25 cellular contexts compared by ENCODE assay signal in genomic region chr4:142311916-142312315, GRCh38.
DNase-seq lines count a peak whose midpoint lies in the region; ATAC-seq, FAIRE-seq and TF ChIP-seq lines count a peak whose summit lies in the region.
"Had no signal": no experiment of that assay in that cellular context is flagged by ENCODE, and none has a peak within 500 bp of the region (broad histone marks: within the 10 kb centered on the region; RNA-seq: fewer than 3 reads in every experiment).

No MANE protein-coding gene starts in this region.

- no peak for DNase-seq in CD4-positive, alpha-beta memory T cell
- DNase-seq in SK-MEL-5 (ENCODE audit: low read depth, low spot score), result peak; percentile 94
- peak; percentile 29 for DNase-seq in epidermal melanocyte (ENCODE audit: insufficient read length, low spot score)
- DNase-seq in frontal cortex (ENCODE audit: low spot score in 2 of 2), result no peak
- no peak for DNase-seq in right atrium auricular region (ENCODE audit: low spot score)
- DNase-seq: 8988T; ACHN; AML-193; BE2C; CD8-positive, alpha-beta T cell; DMS 273 treated with DMSO at 0.1 percent for 48 hours; DMS79; EL; GDM1; GM23248; H9 had no signal

- FAIRE-seq in frontal cortex (lab: Jason Lieb, UNC), result no peak
- FAIRE-seq: A549, D721Med, GM12878, GM19239, H1 had no signal

- intact Hi-C loops in CD4-positive, alpha-beta memory T cell (cut with micrococcal nuclease), result no loop called here

- POLR2A ChIA-PET in CD4-positive, alpha-beta memory T cell (lab: Charles Lee; ENCODE audit: partially characterized antibody), result no interaction called here

- no peak overlapping the region for H3K4me3 Mint-ChIP-seq in CD4-positive, alpha-beta memory T cell
- H3K4me3 Mint-ChIP-seq: CD14-positive monocyte; CD8-positive, alpha-beta T cell; H9 had no signal

- H3K27ac ChIP-seq in CD4-positive, alpha-beta memory T cell (ENCODE audit: low read depth, low read length), result no peak overlapping the region
- no peak overlapping the region for H3K27ac ChIP-seq in right atrium auricular region
- H3K27ac ChIP-seq: A549; BLaER1 treated with 17β-estradiol and CSF1 and Interleukin-3, amounts not matched to agents 10 nM and 100 nM; GM23248 had no signal

- CTCF ChIA-PET in CD4-positive, alpha-beta memory T cell (lab: Charles Lee; ENCODE audit: partially characterized antibody), result interaction anchor here (1.2 kb wide), 1 partner anchor 255 kb away, joined by 3 read pairs; no protein-coding TSS in a partner anchor

- peaks cover 60% of the 10 kb centered on the region for H3K4me1 ChIP-seq in CD4-positive, alpha-beta memory T cell (ENCODE audit: insufficient read depth, low read length)
- peaks cover 0 to 10% of the 10 kb centered on the region in 2 donors for H3K4me1 ChIP-seq in right atrium auricular region
- H3K4me1 ChIP-seq: A549, BE2C had no signal

- peaks cover 48 to 79% (median 63%) of the 10 kb centered on the region in 4 donors for H3K4me1 Mint-ChIP-seq in CD4-positive, alpha-beta memory T cell
- H3K4me1 Mint-ChIP-seq: H9 had no signal

- no peaks in the 10 kb centered on the region for H3K27me3 ChIP-seq in CD4-positive, alpha-beta memory T cell (ENCODE audit: insufficient read depth, low read length)
- no peaks in the 10 kb centered on the region for H3K27me3 ChIP-seq in right atrium auricular region
- H3K27me3 ChIP-seq: BE2C; BLaER1 treated with 17β-estradiol and CSF1 and Interleukin-3, amounts not matched to agents 10 nM and 100 nM had no signal

- ATAC-seq in HG02571 (IDR thresholded peaks at IDR 0.05; ENCODE audit: unreplicated experiment), result no peak
- ATAC-seq: A549; CD8-positive, alpha-beta T cell; GM12878; HCT116 had no signal

- H3K9me3 ChIP-seq in CD4-positive, alpha-beta memory T cell (ENCODE audit: control insufficient read depth in 1 of 2, low read length in 2 of 2), result no peaks in the 10 kb centered on the region
- H3K9me3 ChIP-seq in right atrium auricular region, result no peaks in the 10 kb centered on the region
- H3K9me3 ChIP-seq: A549; BE2C; BLaER1 treated with 17β-estradiol and CSF1 and Interleukin-3, amounts not matched to agents 10 nM and 100 nM had no signal

- peak overlapping the region in 4 of 7 donors; percentile 8 to 69 (median 56) for H3K27ac Mint-ChIP-seq in CD4-positive, alpha-beta memory T cell
- H3K27ac Mint-ChIP-seq: CD14-positive monocyte; CD8-positive, alpha-beta T cell; H9 had no signal

- no peak for TF ChIP-seq CTCF in right atrium auricular region (IDR thresholded peaks at IDR 0.05)

- H3K4me3 ChIP-seq in CD4-positive, alpha-beta memory T cell (ENCODE audit: low read length in 2 of 2), result no peak overlapping the region
- no peak overlapping the region for H3K4me3 ChIP-seq in right atrium auricular region
- H3K4me3 ChIP-seq: A549; BLaER1 treated with 17β-estradiol and CSF1 and Interleukin-3, amounts not matched to agents 10 nM and 100 nM; GM12878; GM23248 had no signal

- peaks cover 23% of the 10 kb centered on the region for H3K36me3 ChIP-seq in CD4-positive, alpha-beta memory T cell (ENCODE audit: insufficient read depth, low read length)
- no peaks in the 10 kb centered on the region for H3K36me3 ChIP-seq in right atrium auricular region
- H3K36me3 ChIP-seq: BE2C; BLaER1 treated with 17β-estradiol and CSF1 and Interleukin-3, amounts not matched to agents 10 nM and 100 nM had no signal

- peaks cover 51 to 71% of the 10 kb centered on the region in 2 donors for H3K36me3 Mint-ChIP-seq in CD4-positive, alpha-beta memory T cell
- H3K36me3 Mint-ChIP-seq: CD14-positive monocyte had no signal

- H3K27me3 Mint-ChIP-seq in CD4-positive, alpha-beta memory T cell, result no peaks in the 10 kb centered on the region

- H3K9me3 Mint-ChIP-seq in CD4-positive, alpha-beta memory T cell, result no peaks in the 10 kb centered on the region
- H3K9me3 Mint-ChIP-seq: CD8-positive, alpha-beta T cell; H9 had no signal

- in situ Hi-C loops in SK-MEL-5 (cut with HindIII; ENCODE audit: low pct_unique_long_range_greater_than_20kb, low sequenced_read_pairs), result no loop called here

Comparison
In these comparisons a context has a peak if more than half of its experiments do, and no peak if none do; other contexts are left out.
1. DNase-seq: peak in SK-MEL-5 (single experiment) and epidermal melanocyte (single experiment); none in CD4-positive, alpha-beta memory T cell (0 of 5), frontal cortex (0 of 2) and right atrium auricular region (single experiment).